In genomic region chr17:50783193-50783660, GRCh38 we compare ENCODE assay signal across 9 cellular contexts. TPM values are rescaled to one million over a fixed set of nuclear protein-coding genes. Genes with fewer than 3 reads are reported as not detected.
DNase-seq lines count a peak whose midpoint lies in the region; ATAC-seq and TF ChIP-seq lines count a peak whose summit lies in the region.
"Had no signal": no experiment of that assay in that cellular context is flagged by ENCODE, and none has a peak within 500 bp of the region (broad histone marks: within the 10 kb centered on the region; RNA-seq: fewer than 3 reads in every experiment).

No MANE protein-coding gene starts in this region.

- H3K27ac Mint-ChIP-seq in naive thymus-derived CD8-positive, alpha-beta T cell = peak overlapping the region in 3 of 10 donors; percentile 2 to 49 (median 21)
- peak overlapping the region; percentile 45 for H3K27ac Mint-ChIP-seq in stimulated activated effector memory CD8-positive, alpha-beta T cell treated with anti-CD3 and anti-CD28 coated beads, Interleukin-12 subunit alpha, Interleukin-12 subunit beta, amount 100 ng/mL, for 72 hours

- peak; percentile 38 for DNase-seq in GM12864 (ENCODE audit: low read depth)
- peak; percentile 73 to 90 (median 90) for DNase-seq in Peyer's patch
- peak; percentile 82 for DNase-seq in activated T-cell treated with anti-CD3 and anti-CD28 coated beads, Interleukin-2, amount 50 U/mL, for 1 hour
- DNase-seq in esophagus muscularis mucosa (ENCODE audit: extremely low spot score) = peak; percentile 96
- peak; percentile 61 to 85 (median 75) for DNase-seq in naive thymus-derived CD8-positive, alpha-beta T cell
- DNase-seq in stimulated activated effector memory CD8-positive, alpha-beta T cell treated with anti-CD3 and anti-CD28 coated beads, Interleukin-12 subunit alpha, Interleukin-12 subunit beta, amount 100 ng/mL, for 72 hours (ENCODE audit: low spot score in 2 of 2) = peak; percentile 82 to 90

- WGBS in esophagus muscularis mucosa = 19% methylated on average over 7 of the region's 7 CpGs

- H3K4me1 ChIP-seq in Peyer's patch (peaks cover 0 to 6% (median 0%) of the 10 kb centered on the region in 4 donors), esophagus muscularis mucosa (peaks cover 11 to 36% (median 23%) of the 10 kb centered on the region in 4 donors)

- H3K27ac ChIP-seq in Peyer's patch = no peak overlapping the region
- no peak overlapping the region for H3K27ac ChIP-seq in esophagus muscularis mucosa (replicated peaks in 1 of 4)

- intact Hi-C loops in esophagus muscularis mucosa (cut with DNase I) = loop anchor here (5.0 kb wide), 1 partner anchor 174 kb away; no protein-coding TSS in a partner anchor

- TF ChIP-seq CTCF in GM12864 (IDR thresholded peaks at IDR 0.05; ENCODE audit: low read depth, low read length, missing control alignments) (peak; percentile 99), LNCAP (IDR thresholded peaks at IDR 0.05) (peak; percentile 99), Peyer's patch (IDR thresholded peaks at IDR 0.05) (peak; percentile 94 to 100 (median 98)), esophagus muscularis mucosa (IDR thresholded peaks at IDR 0.05) (peak; percentile 95 to 100 (median 98))

- no peak overlapping the region for H3K4me3 ChIP-seq in GM12864 (ENCODE audit: low read depth, low read length)
- H3K4me3 ChIP-seq in Peyer's patch = no peak overlapping the region
- no peak overlapping the region for H3K4me3 ChIP-seq in esophagus muscularis mucosa

- no peak for TF ChIP-seq EP300 in esophagus muscularis mucosa (IDR thresholded peaks at IDR 0.05)

- H3K9me3 ChIP-seq in Peyer's patch (no peaks in the 10 kb centered on the region), esophagus muscularis mucosa (no peaks in the 10 kb centered on the region)

- peak; percentile 63 to 74 for ATAC-seq in naive thymus-derived CD8-positive, alpha-beta T cell
- ATAC-seq in stimulated activated effector memory CD8-positive, alpha-beta T cell treated with anti-CD3 and anti-CD28 coated beads, Interleukin-12 subunit alpha, Interleukin-12 subunit beta, amount 100 ng/mL, for 72 hours = peak; percentile 79
- no peak for ATAC-seq in GM19395 (IDR thresholded peaks at IDR 0.05; ENCODE audit: unreplicated experiment)

- no peaks in the 10 kb centered on the region for H3K36me3 ChIP-seq in Peyer's patch
- no peaks in the 10 kb centered on the region for H3K36me3 ChIP-seq in esophagus muscularis mucosa

- H3K4me3 Mint-ChIP-seq in naive thymus-derived CD8-positive, alpha-beta T cell = peak overlapping the region in 5 of 10 donors; percentile 22 to 65 (median 49)
- no peak overlapping the region for H3K4me3 Mint-ChIP-seq in stimulated activated effector memory CD8-positive, alpha-beta T cell treated with anti-CD3 and anti-CD28 coated beads, Interleukin-12 subunit alpha, Interleukin-12 subunit beta, amount 100 ng/mL, for 72 hours

- H3K27me3 ChIP-seq in Peyer's patch = no peaks in the 10 kb centered on the region
- peaks cover 0 to 5% (median 0%) of the 10 kb centered on the region in 4 donors for H3K27me3 ChIP-seq in esophagus muscularis mucosa

- TF ChIP-seq POLR2A in Peyer's patch (IDR thresholded peaks at IDR 0.05) (peak in 1 of 2 donors; percentile 19), esophagus muscularis mucosa (IDR thresholded peaks at IDR 0.05; ENCODE audit: low read depth) (no peak)

- peaks cover 0 to 5% (median 3%) of the 10 kb centered on the region in 5 donors for H3K27me3 Mint-ChIP-seq in naive thymus-derived CD8-positive, alpha-beta T cell

- peaks cover 11 to 34% (median 26%) of the 10 kb centered on the region in 4 donors for H3K4me1 Mint-ChIP-seq in naive thymus-derived CD8-positive, alpha-beta T cell
- H3K4me1 Mint-ChIP-seq in stimulated activated effector memory CD8-positive, alpha-beta T cell treated with anti-CD3 and anti-CD28 coated beads, Interleukin-12 subunit alpha, Interleukin-12 subunit beta, amount 100 ng/mL, for 72 hours = peaks cover 34% of the 10 kb centered on the region

- H3K36me3 Mint-ChIP-seq in naive thymus-derived CD8-positive, alpha-beta T cell = no peaks in the 10 kb centered on the region
- no peaks in the 10 kb centered on the region for H3K36me3 Mint-ChIP-seq in stimulated activated effector memory CD8-positive, alpha-beta T cell treated with anti-CD3 and anti-CD28 coated beads, Interleukin-12 subunit alpha, Interleukin-12 subunit beta, amount 100 ng/mL, for 72 hours

- H3K9me3 Mint-ChIP-seq in naive thymus-derived CD8-positive, alpha-beta T cell = no peaks in the 10 kb centered on the region
- no peaks in the 10 kb centered on the region for H3K9me3 Mint-ChIP-seq in stimulated activated effector memory CD8-positive, alpha-beta T cell treated with anti-CD3 and anti-CD28 coated beads, Interleukin-12 subunit alpha, Interleukin-12 subunit beta, amount 100 ng/mL, for 72 hours

- POLR2A ChIA-PET in naive thymus-derived CD8-positive, alpha-beta T cell (lab: Charles Lee) = interaction anchor here (0.5 to 1.5 kb wide), 3 partner anchors 165 to 339 kb away, joined by 3 to 6 read pairs (median 3); no protein-coding TSS in a partner anchor

RNA-seq across cellular contexts. Expression of gene ANKRD40CL, which starts 15.9 kb away (rescaled TPM):
- 100 to 1,000 TPM in 3 of 4 donors, 1 to 10 TPM in 1; 9.9 to 150 (median 139) TPM for total RNA-seq in Peyer's patch
- total RNA-seq in esophagus muscularis mucosa = under 1 TPM in 1 of 4 donors, not detected in 3; 0.11 TPM
- total RNA-seq in naive thymus-derived CD8-positive, alpha-beta T cell = not detected
- polyA plus RNA-seq in naive thymus-derived CD8-positive, alpha-beta T cell = not detected

RNA-seq across cellular contexts. Expression of gene WFIKKN2, which starts 52.2 kb away (rescaled TPM):
- not detected for total RNA-seq in Peyer's patch
- under 1 TPM; 0.42 to 0.75 (median 0.60) TPM for total RNA-seq in esophagus muscularis mucosa
- not detected for total RNA-seq in naive thymus-derived CD8-positive, alpha-beta T cell
- polyA plus RNA-seq in naive thymus-derived CD8-positive, alpha-beta T cell = not detected
- total RNA-seq: mononuclear cell had no signal

Comparison
In these comparisons a context has a peak if more than half of its experiments do, and no peak if none do; other contexts are left out.
1. DNase-seq: peak in every context shown above with its lines; median percentile 96 in esophagus muscularis mucosa; 90 in Peyer's patch; 86 in stimulated activated effector memory CD8-positive, alpha-beta T cell treated with anti-CD3 and anti-CD28 coated beads, Interleukin-12 subunit alpha, Interleukin-12 subunit beta, amount 100 ng/mL, for 72 hours; 82 in activated T-cell treated with anti-CD3 and anti-CD28 coated beads, Interleukin-2, amount 50 U/mL, for 1 hour; 75 in naive thymus-derived CD8-positive, alpha-beta T cell; 38 in GM12864.
2. RNA of gene ANKRD40CL, which starts 15.9 kb away (total RNA-seq): 9.9 to 150 TPM in Peyer's patch; 0.11 TPM in esophagus muscularis mucosa and not detected in naive thymus-derived CD8-positive, alpha-beta T cell; every median in the first group is over 4 times any median in the second.
3. Peak in every context shown above with its lines, with median percentiles within 50 percentile points of each other: CTCF ChIP-seq.